Comparison of ENCODE assay signal across 9 cellular contexts in genomic region chr20:31716351-31716750, GRCh38. TPM values are rescaled to one million over a fixed set of nuclear protein-coding genes. Genes with fewer than 3 reads are reported as not detected.
DNase-seq lines count a peak whose midpoint lies in the region; ATAC-seq and TF ChIP-seq lines count a peak whose summit lies in the region.
"Had no signal": no experiment of that assay in that cellular context is flagged by ENCODE, and none has a peak within 500 bp of the region (broad histone marks: within the 10 kb centered on the region; RNA-seq: fewer than 3 reads in every experiment).

No MANE protein-coding gene starts in this region.

- peak overlapping the region in 4 of 10 donors; percentile 3 to 69 (median 26) for H3K4me3 Mint-ChIP-seq in naive thymus-derived CD8-positive, alpha-beta T cell

- H3K27me3 ChIP-seq in right atrium auricular region (no peaks in the 10 kb centered on the region), breast epithelium (no peaks in the 10 kb centered on the region), vagina (no peaks in the 10 kb centered on the region)

- H3K36me3 ChIP-seq in right atrium auricular region (peaks cover 42% of the 10 kb centered on the region), breast epithelium (no peaks in the 10 kb centered on the region), vagina (peaks cover 0 to 13% of the 10 kb centered on the region in 2 donors)

- intact Hi-C loops in Right ventricle myocardium superior (cut with DNase I): no loop called here
- intact Hi-C loops in breast epithelium (cut with DNase I; ENCODE audit: low total_unique reads): no loop called here
- intact Hi-C loops in vagina (cut with DNase I): no loop called here

- H3K4me3 ChIP-seq in right atrium auricular region (peak overlapping the region in 1 of 2 donors; percentile 76), breast epithelium (peak overlapping the region in 1 of 3 donors; percentile 83), vagina (no peak overlapping the region)

- peak overlapping the region in 9 of 10 donors; percentile 39 to 93 (median 81) for H3K27ac Mint-ChIP-seq in naive thymus-derived CD8-positive, alpha-beta T cell

- H3K4me1 Mint-ChIP-seq in naive thymus-derived CD8-positive, alpha-beta T cell: peaks cover 52 to 95% (median 93%) of the 10 kb centered on the region in 4 donors

- peaks cover 0 to 41% (median 8%) of the 10 kb centered on the region in 3 donors for H3K36me3 Mint-ChIP-seq in naive thymus-derived CD8-positive, alpha-beta T cell

- H3K4me1 ChIP-seq in right atrium auricular region (peaks cover 0 to 97% of the 10 kb centered on the region in 2 donors), breast epithelium (peaks cover 18 to 64% of the 10 kb centered on the region in 2 donors), vagina (peaks cover 100% of the 10 kb centered on the region)

- no peaks in the 10 kb centered on the region for H3K27me3 Mint-ChIP-seq in naive thymus-derived CD8-positive, alpha-beta T cell

- POLR2A ChIA-PET in naive thymus-derived CD8-positive, alpha-beta T cell (lab: Charles Lee): interaction anchor here (0.6 to 1.2 kb wide), 2 partner anchors 10 to 44 kb away, joined by 3 read pairs; no protein-coding TSS in a partner anchor

- H3K9me3 ChIP-seq in right atrium auricular region (no peaks in the 10 kb centered on the region), breast epithelium (no peaks in the 10 kb centered on the region), vagina (no peaks in the 10 kb centered on the region)

- no peak for ATAC-seq in Right ventricle myocardium superior (ENCODE audit: poor library complexity)
- no peak for ATAC-seq in naive thymus-derived CD8-positive, alpha-beta T cell

- DNase-seq in right atrium auricular region (ENCODE audit: low spot score): no peak
- no peak for DNase-seq in Right ventricle myocardium superior
- no peak for DNase-seq in breast epithelium (ENCODE audit: low spot score in 2 of 2)
- DNase-seq in naive thymus-derived CD8-positive, alpha-beta T cell: no peak
- no peak for DNase-seq in vagina (ENCODE audit: extremely low spot score in 2 of 2)
- no peak for DNase-seq in nucleus accumbens (lab: John Stamatoyannopoulos, UW)
- no peak for DNase-seq in CD1c-positive myeloid dendritic cell (ENCODE audit: extremely low spot score)
- no peak for DNase-seq in kidney glomerular epithelial cell (lab: John Stamatoyannopoulos, UW)
- DNase-seq: NCI-H1694 treated with DMSO at 0.1 percent for 48 hours had no signal

- TF ChIP-seq CTCF in right atrium auricular region (IDR thresholded peaks at IDR 0.05) (no peak), breast epithelium (IDR thresholded peaks at IDR 0.05) (no peak), vagina (IDR thresholded peaks at IDR 0.05) (no peak)

- peak overlapping the region; percentile 96 to 98 for H3K27ac ChIP-seq in right atrium auricular region
- peak overlapping the region; percentile 100 for H3K27ac ChIP-seq in breast epithelium
- H3K27ac ChIP-seq in vagina: peak overlapping the region; percentile 99

- no peaks in the 10 kb centered on the region for H3K9me3 Mint-ChIP-seq in naive thymus-derived CD8-positive, alpha-beta T cell

- TF ChIP-seq POLR2A in breast epithelium (IDR thresholded peaks at IDR 0.05) (no peak), vagina (IDR thresholded peaks at IDR 0.05) (no peak)

RNA-seq across cellular contexts. Expression of gene BCL2L1, which starts 6.3 kb away (rescaled TPM):
- total RNA-seq in right atrium auricular region: 10 to 100 TPM; 84.2 to 93.5 TPM
- 48.7 TPM for total RNA-seq in Right ventricle myocardium superior
- 100 to 1,000 TPM in 2 of 3 donors, 10 to 100 TPM in 1; 95.1 to 124 (median 117) TPM for total RNA-seq in breast epithelium
- total RNA-seq in naive thymus-derived CD8-positive, alpha-beta T cell: 10 to 100 TPM; 14.8 to 17.7 TPM
- 10 to 100 TPM in 1 of 3 donors, 1 to 10 TPM in 2; 8.0 to 15.4 (median 8.2) TPM for polyA plus RNA-seq in naive thymus-derived CD8-positive, alpha-beta T cell
- 57.2 TPM for total RNA-seq in vagina

RNA-seq across cellular contexts. Expression of gene TPX2, which starts 22.7 kb away (rescaled TPM):
- total RNA-seq in right atrium auricular region (1 to 10 TPM in 1 of 2 donors, under 1 TPM in 1; 0.20 to 2.9 TPM), Right ventricle myocardium superior (0.97 TPM), breast epithelium (1 to 10 TPM in 1 of 3 donors, under 1 TPM in 2; 0.33 to 3.8 (median 0.73) TPM), vagina (6.1 TPM)
- total RNA-seq in naive thymus-derived CD8-positive, alpha-beta T cell: under 1 TPM; 0.16 to 0.22 TPM
- polyA plus RNA-seq in naive thymus-derived CD8-positive, alpha-beta T cell: under 1 TPM in 2 of 3 donors, not detected in 1; 0.30 to 0.50 TPM
